ENCODE assay signal across 8 cellular contexts in genomic region chr5:95730011-95730700, GRCh38. TPM values are rescaled to one million over a fixed set of nuclear protein-coding genes. Genes with fewer than 3 reads are reported as not detected.
DNase-seq lines count a peak whose midpoint lies in the region; ATAC-seq and TF ChIP-seq lines count a peak whose summit lies in the region.

No MANE protein-coding gene starts in this region.

- H3K9me3 ChIP-seq in cardiac muscle cell (ENCODE audit: low read depth) (no peaks in the 10 kb centered on the region), ascending aorta (no peaks in the 10 kb centered on the region), right lobe of liver (no peaks in the 10 kb centered on the region), upper lobe of right lung (no peaks in the 10 kb centered on the region)

- ATAC-seq in left ventricle myocardium superior, result no peak
- no peak for ATAC-seq in right lobe of liver
- no peak for ATAC-seq in upper lobe of right lung

- no peak for DNase-seq in cardiac muscle cell (ENCODE audit: low read depth in 1 of 2, low spot score in 1 of 2)
- DNase-seq in left ventricle myocardium superior, result no peak
- DNase-seq in ascending aorta (ENCODE audit: low spot score in 2 of 2), result no peak
- no peak for DNase-seq in right lobe of liver
- DNase-seq in upper lobe of right lung, result no peak
- DNase-seq in NCI-H2081 (lab: John Stamatoyannopoulos, UW), result no peak
- DNase-seq in AG08395 (ENCODE audit: low spot score), result no peak
- no peak for DNase-seq in SW 1271 (lab: John Stamatoyannopoulos, UW)

- H3K4me1 ChIP-seq in cardiac muscle cell (ENCODE audit: low read depth) (peaks cover 39% of the 10 kb centered on the region), ascending aorta (peaks cover 0 to 22% of the 10 kb centered on the region in 2 donors), right lobe of liver (peaks cover 0 to 23% (median 11%) of the 10 kb centered on the region in 4 donors), upper lobe of right lung (peaks cover 10% of the 10 kb centered on the region)

- no peak for TF ChIP-seq CTCF in cardiac muscle cell (IDR thresholded peaks at IDR 0.05; ENCODE audit: low read depth, low read length)
- TF ChIP-seq CTCF in ascending aorta (IDR thresholded peaks at IDR 0.05), result no peak
- no peak for TF ChIP-seq CTCF in right lobe of liver (IDR thresholded peaks at IDR 0.05)
- TF ChIP-seq CTCF in upper lobe of right lung (IDR thresholded peaks at IDR 0.05), result no peak

- H3K27me3 ChIP-seq in cardiac muscle cell, result no peaks in the 10 kb centered on the region
- H3K27me3 ChIP-seq in ascending aorta, result no peaks in the 10 kb centered on the region
- H3K27me3 ChIP-seq in right lobe of liver, result no peaks in the 10 kb centered on the region
- H3K27me3 ChIP-seq in upper lobe of right lung, result no peaks in the 10 kb centered on the region

- H3K4me3 ChIP-seq in cardiac muscle cell, result peak overlapping the region; percentile 96
- H3K4me3 ChIP-seq in ascending aorta, result peak overlapping the region; percentile 72 to 94
- H3K4me3 ChIP-seq in right lobe of liver, result peak overlapping the region; percentile 61 to 73 (median 73)
- peak overlapping the region; percentile 69 for H3K4me3 ChIP-seq in upper lobe of right lung

- H3K36me3 ChIP-seq in cardiac muscle cell (no peaks in the 10 kb centered on the region), ascending aorta (no peaks in the 10 kb centered on the region), right lobe of liver (no peaks in the 10 kb centered on the region), upper lobe of right lung (no peaks in the 10 kb centered on the region)

- intact Hi-C loops in left ventricle myocardium superior (cut with micrococcal nuclease), result loop anchor here (5.0 kb wide), 1 partner anchor 83 kb away; the partner anchor contains the start of gene RFESD
- intact Hi-C loops in ascending aorta (cut with DNase I), result loop anchor here (2.0 to 10.0 kb wide), 4 partner anchors 68 to 175 kb away; partner anchors contain the start of genes ARSK, RFESD and SKIC3
- intact Hi-C loops in right lobe of liver (cut with DNase I), result no loop called here
- intact Hi-C loops in upper lobe of right lung (cut with DNase I), result no loop called here

- no peak for TF ChIP-seq POLR2A in right lobe of liver (IDR thresholded peaks at IDR 0.05)

- WGBS in right lobe of liver (ENCODE audit: insufficient coverage, low coverage, low lambda C conversion rate, missing lambda C conversion rate), result 41% methylated on average over 11 of the region's 11 CpGs

- peak overlapping the region; percentile 96 for H3K27ac ChIP-seq in cardiac muscle cell
- peak overlapping the region; percentile 89 for H3K27ac ChIP-seq in ascending aorta
- H3K27ac ChIP-seq in right lobe of liver, result peak overlapping the region; percentile 91 to 96 (median 93)
- peak overlapping the region; percentile 86 for H3K27ac ChIP-seq in upper lobe of right lung

RNA-seq across cellular contexts. Expression of gene RHOBTB3, which starts 1.0 kb away (rescaled TPM):
- total RNA-seq in cardiac muscle cell (343 and 477 TPM in 2 replicates), left ventricle myocardium superior (90.0 TPM), ascending aorta (153 TPM), right lobe of liver (10 to 100 TPM; 24.1 to 49.1 (median 38.9) TPM), upper lobe of right lung (54.2 TPM)
- 455 and 589 TPM in 2 replicates for polyA plus RNA-seq in cardiac muscle cell

RNA-seq across cellular contexts. Expression of gene SPATA9, which starts 47.4 kb away (rescaled TPM):
- total RNA-seq in cardiac muscle cell (0.45 and 1.0 TPM in 2 replicates), left ventricle myocardium superior (not detected), ascending aorta (not detected), right lobe of liver (under 1 TPM in 4 of 6 experiments, not detected in 2; 0.35 to 0.55 (median 0.38) TPM), upper lobe of right lung (not detected)
- polyA plus RNA-seq in cardiac muscle cell, result 1.3 and 1.8 TPM in 2 replicates

Comparison
In these comparisons a context has a peak if more than half of its experiments do, and no peak if none do; other contexts are left out.
1. intact Hi-C loops: an anchor here in left ventricle myocardium superior (5.0 kb wide) and ascending aorta (2.0 to 10.0 kb wide); none called in right lobe of liver and upper lobe of right lung.